Comparison of ENCODE assay signal across 13 cellular contexts in genomic region chr9:86660146-86660545, GRCh38.
A peak's percentile ranks its signal among the peaks of the same experiment; 100 is the strongest.
DNase-seq lines count a peak whose midpoint lies in the region; ATAC-seq and TF ChIP-seq lines count a peak whose summit lies in the region.
"Had no signal": no experiment of that assay in that cellular context is flagged by ENCODE, and none has a peak within 500 bp of the region (broad histone marks: within the 10 kb centered on the region; RNA-seq: fewer than 3 reads in every experiment).

No MANE protein-coding gene starts in this region.

- DNase-seq in DND-41 (peak; percentile 76), dedifferentiated amniotic fluid mesenchymal stem cell (ENCODE audit: extremely low spot score) (peak; percentile 80), natural killer cell (no peak), ecto neural progenitor cell (ENCODE audit: low spot score) (no peak), GM10248 (ENCODE audit: extremely low spot score) (no peak), spleen (no peak), aorta (no peak)
- DNase-seq: islet precursor cell; NCI-H2171; stimulated activated naive CD4-positive, alpha-beta T cell had no signal

- H3K27me3 ChIP-seq in DND-41 (ENCODE audit: insufficient read depth, low read length, poor library complexity) (no peaks in the 10 kb centered on the region), Loucy (ENCODE audit: insufficient read depth, low read length, poor library complexity, severe bottlenecking) (no peaks in the 10 kb centered on the region), spleen (replicated peaks in 1 of 7) (peaks cover 0 to 17% (median 0%) of the 10 kb centered on the region in 7 donors), aorta (ENCODE audit: control insufficient read depth in 1 of 2, insufficient read depth in 2 of 2, low read length in 1 of 2) (no peaks in the 10 kb centered on the region)
- H3K27me3 ChIP-seq: ascending aorta had no signal

- H3K4me2 ChIP-seq in DND-41 (ENCODE audit: insufficient read depth, low read length) (no peak overlapping the region), Loucy (ENCODE audit: low read depth, low read length, poor library complexity, severe bottlenecking) (peak overlapping the region; percentile 63)

- WGBS in spleen, 5 donors = 0 to 5% (median 3%) methylated on average over 1 of the region's 1 CpG
- 36 to 45% methylated on average over 1 of the region's 1 CpG for WGBS in aorta, 2 donors

- no peak overlapping the region for H3K4me3 ChIP-seq in DND-41 (ENCODE audit: low read depth in 1 of 2, low read length in 2 of 2)
- peak overlapping the region; percentile 28 for H3K4me3 ChIP-seq in Loucy (ENCODE audit: low read length, poor library complexity, severe bottlenecking)
- no peak overlapping the region for H3K4me3 ChIP-seq in spleen
- no peak overlapping the region for H3K4me3 ChIP-seq in aorta (ENCODE audit: low read length in 2 of 2)
- H3K4me3 ChIP-seq: ascending aorta had no signal

- peaks cover 0 to 16% of the 10 kb centered on the region in 2 donors for H3K27me3 Mint-ChIP-seq in natural killer cell (ENCODE audit: low read depth in 2 of 2)

- CTCF ChIA-PET in GM10248 (lab: Yijun Ruan, JAX) = interaction anchor here (0.8 kb wide), 1 partner anchor 19 kb away, joined by 3 read pairs; no protein-coding TSS in a partner anchor

- peaks cover 23% of the 10 kb centered on the region in 2 donors for H3K4me1 Mint-ChIP-seq in natural killer cell
- H3K4me1 Mint-ChIP-seq: neural crest cell had no signal

- H3K27ac ChIP-seq in DND-41 (ENCODE audit: low read length) (no peak overlapping the region), spleen (no peak overlapping the region), aorta (ENCODE audit: low read depth in 1 of 2, low read length in 2 of 2) (no peak overlapping the region)
- H3K27ac ChIP-seq: ascending aorta had no signal

- no peaks in the 10 kb centered on the region for H3K9me2 ChIP-seq in Loucy (replicated peaks; ENCODE audit: low read depth, low read length)

- no peaks in the 10 kb centered on the region for H3K36me3 Mint-ChIP-seq in natural killer cell

- H3K27ac Mint-ChIP-seq in natural killer cell = peak overlapping the region; percentile 75 to 81

- intact Hi-C loops in natural killer cell (cut with micrococcal nuclease) (no loop called here), spleen (cut with DNase I; ENCODE audit: low total_unique reads) (no loop called here), aorta (cut with DNase I) (no loop called here)

- no peaks in the 10 kb centered on the region for H3F3A ChIP-seq in Loucy (ENCODE audit: low read depth)

- H3K4me1 ChIP-seq in DND-41 (ENCODE audit: insufficient read depth, low read length) = peaks cover 8% of the 10 kb centered on the region; the same call in 1 of the 2 replicates
- H3K4me1 ChIP-seq in Loucy (ENCODE audit: insufficient read depth, low read length, poor library complexity, severe bottlenecking) = peaks cover 20% of the 10 kb centered on the region
- no peaks in the 10 kb centered on the region for H3K4me1 ChIP-seq in spleen
- H3K4me1 ChIP-seq in aorta (ENCODE audit: control insufficient read depth in 1 of 2, insufficient read depth in 2 of 2, low read length in 2 of 2) = no peaks in the 10 kb centered on the region
- H3K4me1 ChIP-seq: ascending aorta had no signal

- H4K20me1 ChIP-seq in DND-41 (ENCODE audit: insufficient read depth, low read length) = no peaks in the 10 kb centered on the region
- no peaks in the 10 kb centered on the region for H4K20me1 ChIP-seq in Loucy (ENCODE audit: insufficient read depth, low read length, poor library complexity, severe bottlenecking)

- no peak for TF ChIP-seq CTCF in DND-41 (IDR thresholded peaks at IDR 0.05; ENCODE audit: borderline replicate concordance, extremely low read depth, low read length, poor library complexity, severe bottlenecking)
- no peak for TF ChIP-seq CTCF in Loucy (conservative IDR thresholded peaks at IDR 0.05; ENCODE audit: low read length)
- no peak for TF ChIP-seq CTCF in natural killer cell (IDR thresholded peaks at IDR 0.05)
- TF ChIP-seq CTCF in GM10248 (IDR thresholded peaks at IDR 0.05; ENCODE audit: control extremely low read depth, extremely low read depth, low read depth, missing control alignments) = no peak
- TF ChIP-seq CTCF in spleen (IDR thresholded peaks at IDR 0.05 in 8 of 11, conservative IDR thresholded peaks at IDR 0.05 in 3 of 11) = no peak

- no peaks in the 10 kb centered on the region for H3K9me3 Mint-ChIP-seq in natural killer cell
- H3K9me3 Mint-ChIP-seq: neural crest cell had no signal

- TF ChIP-seq POLR2A in spleen (IDR thresholded peaks at IDR 0.05) = no peak

- H3K36me3 ChIP-seq in DND-41 (ENCODE audit: insufficient read depth, low read length) = no peaks in the 10 kb centered on the region
- no peaks in the 10 kb centered on the region for H3K36me3 ChIP-seq in Loucy (ENCODE audit: insufficient read depth, low read length)
- no peaks in the 10 kb centered on the region for H3K36me3 ChIP-seq in spleen
- H3K36me3 ChIP-seq in aorta (ENCODE audit: control insufficient read depth in 1 of 2, insufficient read depth in 2 of 2, low read length in 1 of 2) = no peaks in the 10 kb centered on the region
- H3K36me3 ChIP-seq: ascending aorta had no signal

- no peak overlapping the region for H2AFZ ChIP-seq in DND-41 (ENCODE audit: low read depth, low read length)
- H2AFZ ChIP-seq in Loucy (ENCODE audit: low read length) = no peak overlapping the region

- H3K9ac ChIP-seq in DND-41 (ENCODE audit: low read depth, low read length) (no peak overlapping the region), Loucy (ENCODE audit: low read depth, low read length, poor library complexity, severe bottlenecking) (no peak overlapping the region)

- H3K79me2 ChIP-seq in DND-41 (ENCODE audit: insufficient read depth, low read length) (no peaks in the 10 kb centered on the region), Loucy (ENCODE audit: insufficient read depth, low read length) (no peaks in the 10 kb centered on the region)

- no peaks in the 10 kb centered on the region for H3K9me3 ChIP-seq in DND-41 (ENCODE audit: insufficient read depth, low read length, severe bottlenecking)
- H3K9me3 ChIP-seq in Loucy (ENCODE audit: insufficient read depth, low read depth, low read length) = no peaks in the 10 kb centered on the region
- no peaks in the 10 kb centered on the region for H3K9me3 ChIP-seq in spleen
- H3K9me3 ChIP-seq in aorta (ENCODE audit: control insufficient read depth, low read length) = no peaks in the 10 kb centered on the region
- H3K9me3 ChIP-seq: ascending aorta had no signal

- POLR2A ChIA-PET in GM10248 (lab: Yijun Ruan, JAX) = no interaction called here

- ATAC-seq in DND-41 (ENCODE audit: insufficient read depth, low read depth) (peak; percentile 87), natural killer cell (peak; percentile 47 to 75 (median 62)), aorta (ENCODE audit: low FRiP score) (no peak)

- H3K4me3 Mint-ChIP-seq in natural killer cell = peak overlapping the region; percentile 82
- H3K4me3 Mint-ChIP-seq: neural crest cell had no signal

Comparison
In these comparisons a context has a peak if more than half of its experiments do, and no peak if none do; other contexts are left out.
1. DNase-seq: peak in DND-41 (single experiment) and dedifferentiated amniotic fluid mesenchymal stem cell (single experiment); none in natural killer cell (single experiment), ecto neural progenitor cell (single experiment), GM10248 (single experiment), spleen (single experiment) and aorta (0 of 2).